Comparison of ENCODE assay signal across 9 cellular contexts in genomic region chr18:34976534-34976898, GRCh38.
DNase-seq lines count a peak whose midpoint lies in the region; ATAC-seq, FAIRE-seq and TF ChIP-seq lines count a peak whose summit lies in the region.
"Had no signal": no experiment of that assay in that cellular context is flagged by ENCODE, and none has a peak within 500 bp of the region (broad histone marks: within the 10 kb centered on the region; RNA-seq: fewer than 3 reads in every experiment).

No MANE protein-coding gene starts in this region.

- no peak overlapping the region for H4K5ac ChIP-seq in H9 (ENCODE audit: insufficient read length, low read depth, low read length)

- H3K4me1 Mint-ChIP-seq in H9: peaks cover 25% of the 10 kb centered on the region in 2 experiments

- H2BK12ac ChIP-seq in H9 (ENCODE audit: insufficient read length, low read depth, low read length): no peak overlapping the region

- no peak for FAIRE-seq in GM12878 (lab: Jason Lieb, UNC)

- H3K36me3 Mint-ChIP-seq in H9 (ENCODE audit: insufficient read depth in 1 of 3, low read depth in 3 of 3): no peaks in the 10 kb centered on the region

- BruUV-seq in GM12878 (replicated peaks; lab: Mats Ljungman, UMichigan): no TSS peak

- H3K56ac ChIP-seq in H9 (ENCODE audit: insufficient read length, low read depth, low read length): no peak overlapping the region

- no peak overlapping the region for H2AFZ ChIP-seq in H9 (ENCODE audit: low read length)
- peak overlapping the region; percentile 72 for H2AFZ ChIP-seq in GM12878 (ENCODE audit: control insufficient read depth, low read depth, low read length)

- TF ChIP-seq CTCF in 22Rv1 (IDR thresholded peaks at IDR 0.05) (no peak), H9 (conservative IDR thresholded peaks at IDR 0.05) (no peak), GM12878 (IDR thresholded peaks at IDR 0.05 in 2 of 3, conservative IDR thresholded peaks at IDR 0.05 in 1 of 3; ENCODE audit: control insufficient read depth in 2 of 3, extremely low read depth in 1 of 3, insufficient read depth in 1 of 3, low read depth in 3 of 3, low read length in 3 of 3) (no peak), mucosa of descending colon (IDR thresholded peaks at IDR 0.05) (no peak)

- H3K9ac ChIP-seq in H9 (ENCODE audit: extremely low read depth, insufficient read length, low read length): no peak overlapping the region
- no peak overlapping the region for H3K9ac ChIP-seq in GM12878 (ENCODE audit: control insufficient read depth, insufficient read depth, low read length)

- TF ChIP-seq RAD21 in GM12878 (IDR thresholded peaks at IDR 0.05; ENCODE audit: insufficient read depth, low read depth, low read length): no peak

- SMC1A ChIA-PET in GM12878 (lab: Charles Lee; ENCODE audit: uncharacterized antibody, unreplicated experiment): no interaction called here

- H3K79me1 ChIP-seq in H9 (ENCODE audit: insufficient read depth, low read depth, low read length, poor library complexity, severe bottlenecking): no peaks in the 10 kb centered on the region

- H3T11ph ChIP-seq in H9 (ENCODE audit: low read length): no peak overlapping the region

- H3K27ac ChIP-seq in 22Rv1 (peak overlapping the region; percentile 89; the same call in 1 of the 2 replicates), H9 (ENCODE audit: insufficient read length, low read depth, low read length) (no peak overlapping the region), GM12878 (ENCODE audit: control insufficient read depth, insufficient read depth) (no peak overlapping the region)
- H3K27ac ChIP-seq: epithelial cell of prostate had no signal

- in situ Hi-C loops in GM12878 (cut with MboI): no loop called here

- WGBS in H9 (ENCODE audit: extremely low coverage, insufficient read length, low lambda C conversion rate): no CpG with 5 or more reads among the region's 19 CpGs
- 12% methylated on average over 10 of the region's 19 CpGs for WGBS in GM12878 (ENCODE audit: insufficient coverage, insufficient replicate concordance, low lambda C conversion rate, missing lambda C conversion rate)

- H2BK20ac ChIP-seq in H9 (ENCODE audit: low read depth, low read length, poor library complexity, severe bottlenecking): no peak overlapping the region

- peak overlapping the region; percentile 78 to 85 for H3K4me3 Mint-ChIP-seq in H9

- H3K18ac ChIP-seq in H9 (ENCODE audit: insufficient read length, low read depth, low read length): no peak overlapping the region

- ATAC-seq in GM12878: no peak
- no peak for ATAC-seq in mucosa of descending colon

- CTCF ChIA-PET in GM12878 (lab: Yijun Ruan, JAX): no interaction called here

- no peak overlapping the region for H2BK15ac ChIP-seq in H9 (ENCODE audit: low read depth, low read length)

- H3K4me3 ChIP-seq in GM12878: peak overlapping the region; percentile 83
- peak overlapping the region; percentile 77 for H3K4me3 ChIP-seq in mucosa of descending colon

- intact Hi-C loops in GM12878 (cut with micrococcal nuclease; ENCODE audit: unreplicated experiment) (no loop called here), mucosa of descending colon (cut with DNase I, micrococcal nuclease) (no loop called here)

- H2BK120ac ChIP-seq in H9 (ENCODE audit: low read depth, low read length, poor library complexity, severe bottlenecking): no peak overlapping the region

- RAD21 ChIA-PET in GM12878 (lab: Charles Lee; ENCODE audit: unreplicated experiment): no interaction called here

- H2BK5ac ChIP-seq in H9 (ENCODE audit: insufficient read length, low read length): no peak overlapping the region

- TF ChIP-seq POLR2A in GM12878 (IDR thresholded peaks at IDR 0.05; ENCODE audit: low read depth, low read length): no peak

- H4K20me1 ChIP-seq in H9 (ENCODE audit: control insufficient read depth, insufficient read depth, insufficient read length): no peaks in the 10 kb centered on the region
- H4K20me1 ChIP-seq in GM12878 (ENCODE audit: control insufficient read depth, insufficient read depth): no peaks in the 10 kb centered on the region

- no peaks in the 10 kb centered on the region; the same call in 1 of the 2 replicates for H3K4me1 ChIP-seq in H9 (ENCODE audit: insufficient read depth, low read length)
- peaks cover 18% of the 10 kb centered on the region for H3K4me1 ChIP-seq in GM12878 (ENCODE audit: control insufficient read depth, insufficient read depth, low read length)
- H3K4me1 ChIP-seq in mucosa of descending colon (ENCODE audit: low read depth): peaks cover 16% of the 10 kb centered on the region

- H3K9me3 ChIP-seq in H9 (ENCODE audit: control insufficient read depth, low read depth, low read length) (no peaks in the 10 kb centered on the region), GM12878 (replicated peaks; ENCODE audit: control insufficient read depth, insufficient read depth, low read length) (no peaks in the 10 kb centered on the region), mucosa of descending colon (no peaks in the 10 kb centered on the region)

- H2AK5ac ChIP-seq in H9 (ENCODE audit: insufficient read length, low read length): no peak overlapping the region

- no peak for TF ChIP-seq EP300 in GM12878 (IDR thresholded peaks at IDR 0.05; ENCODE audit: borderline replicate concordance in 1 of 2, control insufficient read depth in 1 of 2, low read depth in 2 of 2, low read length in 2 of 2)

- no peaks in the 10 kb centered on the region for H3K36me3 ChIP-seq in GM12878 (ENCODE audit: control insufficient read depth in 2 of 2, insufficient read depth in 2 of 2, low read length in 1 of 2)
- H3K36me3 ChIP-seq in mucosa of descending colon (ENCODE audit: low read depth): no peaks in the 10 kb centered on the region

- POLR2A ChIA-PET in GM12878 (lab: Charles Lee): no interaction called here

- peaks cover 21% of the 10 kb centered on the region for H3K23me2 ChIP-seq in H9 (ENCODE audit: insufficient read length, low read depth, low read length, poor library complexity, severe bottlenecking)

- H3K27me3 Mint-ChIP-seq in H9 (ENCODE audit: low read depth): peaks cover 93% of the 10 kb centered on the region

- H3K4me2 ChIP-seq in H9 (ENCODE audit: insufficient read depth, insufficient read length, low read length): peak overlapping the region; percentile 62
- H3K4me2 ChIP-seq in GM12878 (ENCODE audit: control insufficient read depth, insufficient read depth): peak overlapping the region; percentile 98

- DNase-seq in H9: no peak
- DNase-seq in GM12878 (ENCODE audit: low read depth, low spot score): no peak
- DNase-seq in mucosa of descending colon: no peak
- DNase-seq in DMS 273 treated with DMSO at 0.1 percent for 48 hours (lab: John Stamatoyannopoulos, UW): no peak
- DNase-seq in mucosa of gallbladder (ENCODE audit: low spot score): no peak
- no peak for DNase-seq in SIG-M5 (lab: John Stamatoyannopoulos, UW)
- no peak for DNase-seq in middle frontal gyrus (ENCODE audit: extremely low spot score, low spot score)

- peaks cover 25% of the 10 kb centered on the region; the same call in 1 of the 2 replicates for H3K27me3 ChIP-seq in H9 (ENCODE audit: insufficient read depth, low read length)
- H3K27me3 ChIP-seq in GM12878 (replicated peaks in 1 of 2; ENCODE audit: control insufficient read depth in 2 of 2, insufficient read depth in 2 of 2, low read length in 1 of 2): peaks cover 12 to 34% of the 10 kb centered on the region in 2 experiments

- H3K79me2 ChIP-seq in H9 (ENCODE audit: insufficient read depth, low read length) (no peaks in the 10 kb centered on the region), GM12878 (ENCODE audit: control insufficient read depth, insufficient read depth, low read length) (no peaks in the 10 kb centered on the region)

- no peaks in the 10 kb centered on the region for H3K9me3 Mint-ChIP-seq in H9

- H3K4ac ChIP-seq in H9 (ENCODE audit: low read depth, low read length): no peak overlapping the region

- H4K91ac ChIP-seq in H9 (ENCODE audit: insufficient read length, low read depth, low read length): no peak overlapping the region

- no peak overlapping the region for H3K14ac ChIP-seq in H9 (ENCODE audit: insufficient read depth, low read length)

- no peak overlapping the region for H4K8ac ChIP-seq in H9 (replicated peaks; ENCODE audit: insufficient read length, low read depth, low read length)

- H3K27ac Mint-ChIP-seq in H9: no peak overlapping the region

- no peak overlapping the region for H3K23ac ChIP-seq in H9 (ENCODE audit: insufficient read length, low read depth, low read length)

TF ChIP-seq in GM12878, 131 proteins besides CTCF, POLR2A, EP300 and RAD21 (continues in another document):
- TF ChIP-seq NR2F1 (conservative IDR thresholded peaks at IDR 0.05) (0 out of 2 replicates have a peak, but pooled peaks have one; percentile 33), CHD1 (IDR thresholded peaks at IDR 0.05; ENCODE audit: low read depth, low read length) (no peak), IKZF1 (conservative IDR thresholded peaks at IDR 0.05) (no peak), TBL1XR1 (IDR thresholded peaks at IDR 0.05; ENCODE audit: low read depth, low read length) (no peak), ZNF687 (IDR thresholded peaks at IDR 0.05) (no peak), TARDBP (IDR thresholded peaks at IDR 0.05; ENCODE audit: borderline replicate concordance) (no peak), SREBF1 (IDR thresholded peaks at IDR 0.05; ENCODE audit: low read length) (no peak)
